Comparison of ENCODE assay signal across 7 cellular contexts in genomic region chr11:47179655-47179991, GRCh38. TPM values are rescaled to one million over a fixed set of nuclear protein-coding genes. Genes with fewer than 3 reads are reported as not detected.
DNase-seq lines count a peak whose midpoint lies in the region; ATAC-seq, FAIRE-seq and TF ChIP-seq lines count a peak whose summit lies in the region.

No MANE protein-coding gene starts in this region.

- H3K9me3 ChIP-seq in HCT116 (ENCODE audit: control insufficient read depth in 1 of 2, insufficient read depth in 1 of 2, low read depth in 1 of 2, low read length in 2 of 2), result no peaks in the 10 kb centered on the region

- no peak overlapping the region for H3K9ac ChIP-seq in HCT116 (ENCODE audit: low read length)

- TF ChIP-seq CTCF in HCT116 (IDR thresholded peaks at IDR 0.05 in 2 of 3, conservative IDR thresholded peaks at IDR 0.05 in 1 of 3; ENCODE audit: borderline replicate concordance in 1 of 3, insufficient read depth in 1 of 3, low read depth in 2 of 3, low read length in 2 of 3) (peak; percentile 33 to 75 (median 65); a peak in 5 of 6 replicates), MCF 10A (IDR thresholded peaks at IDR 0.05; ENCODE audit: unreplicated experiment) (peak; percentile 43)

- H3K79me2 ChIP-seq in HCT116 (ENCODE audit: insufficient read depth, low read length), result peaks cover 41% of the 10 kb centered on the region

- H3K27ac ChIP-seq in HCT116 (ENCODE audit: low read depth, low read length), result no peak overlapping the region

- RAD21 ChIA-PET in HCT116 (lab: Charles Lee; ENCODE audit: low non-redundant PET in 1 of 2, low total read pairs in 2 of 2, uncharacterized antibody in 2 of 2, unreplicated experiment in 2 of 2), result no interaction called here

- H3K9me3 Mint-ChIP-seq in MCF 10A (ENCODE audit: unreplicated experiment), result no peaks in the 10 kb centered on the region

- DNase-seq in EH (ENCODE audit: low read depth) (peak; percentile 54), HCT116 (ENCODE audit: low read depth, low spot score) (no peak), RCC 7860 (ENCODE audit: low spot score) (peak; percentile 22), MCF 10A (ENCODE audit: unreplicated experiment) (peak; percentile 47), myocyte (ENCODE audit: low read depth) (peak; percentile 46), NCI-H128 (lab: John Stamatoyannopoulos, UW; ENCODE audit: unreplicated experiment) (no peak), mucosa of gallbladder (ENCODE audit: low spot score) (no peak)

- H3K27me3 Mint-ChIP-seq in MCF 10A (ENCODE audit: insufficient read depth, unreplicated experiment), result no peaks in the 10 kb centered on the region

- peak; percentile 55 for TF ChIP-seq RAD21 in HCT116 (IDR thresholded peaks at IDR 0.05; ENCODE audit: low read depth)

- FAIRE-seq in RCC 7860 (lab: Jason Lieb, UNC), result no peak

- peaks cover 12 to 28% of the 10 kb centered on the region in 2 experiments; a peak in 3 of 4 replicates for H3K4me1 ChIP-seq in HCT116 (ENCODE audit: control insufficient read depth in 1 of 2, insufficient read depth in 2 of 2, low read length in 2 of 2)

- peaks cover 22% of the 10 kb centered on the region for H3K4me1 Mint-ChIP-seq in MCF 10A (ENCODE audit: insufficient read depth, unreplicated experiment)

- TF ChIP-seq POLR2A in HCT116 (IDR thresholded peaks at IDR 0.05; ENCODE audit: borderline replicate concordance, extremely low read depth, insufficient read depth, insufficient read length), result no peak

- CTCF ChIA-PET in HCT116 (lab: Charles Lee) (interaction anchor here (0.8 to 2.7 kb wide), 6 partner anchors 10 to 175 kb away, joined by 3 to 10 read pairs (median 3); partner anchors contain the start of gene DDB2), MCF 10A (lab: Yijun Ruan, JAX) (interaction anchor here (0.5 to 5.3 kb wide), 10 partner anchors 9 to 275 kb away, joined by 3 to 55 read pairs (median 12); partner anchors contain the start of genes DDB2 and PACSIN3)

- H3K4me3 Mint-ChIP-seq in MCF 10A (ENCODE audit: unreplicated experiment), result no peak overlapping the region

- H3K4me2 ChIP-seq in HCT116 (ENCODE audit: low read length), result no peak overlapping the region

- peaks cover 0 to 9% of the 10 kb centered on the region in 2 experiments; a peak in 1 of 4 replicates for H3K36me3 ChIP-seq in HCT116 (ENCODE audit: control insufficient read depth in 1 of 2, insufficient read depth in 2 of 2, low read length in 2 of 2)

- POLR2A ChIA-PET in HCT116 (lab: Charles Lee), result no interaction called here
- POLR2A ChIA-PET in MCF 10A (lab: Yijun Ruan, JAX), result interaction anchor here (0.7 to 5.7 kb wide), 5 partner anchors 10 to 400 kb away, joined by 3 to 72 read pairs (median 4); partner anchors contain the start of gene DDB2

- H3K27me3 ChIP-seq in HCT116 (ENCODE audit: insufficient read depth, low read length), result no peaks in the 10 kb centered on the region

- intact Hi-C loops in HCT116 (cut with micrococcal nuclease) (loop anchor here (5.0 kb wide), 1 partner anchor 38 kb away; no protein-coding TSS in a partner anchor), MCF 10A (cut with micrococcal nuclease) (loop anchor here (5.0 kb wide), 1 partner anchor 228 kb away; the partner anchor contains the start of gene SLC39A13)

- no peaks in the 10 kb centered on the region for H4K20me1 ChIP-seq in HCT116 (ENCODE audit: insufficient read depth)

- ATAC-seq in HCT116, result peak; percentile 23; the same call in 1 of the 2 replicates

- no peaks in the 10 kb centered on the region for H3K9me2 ChIP-seq in HCT116 (ENCODE audit: insufficient read depth)

- peaks cover 38% of the 10 kb centered on the region for H3K36me3 Mint-ChIP-seq in MCF 10A (ENCODE audit: insufficient read depth, unreplicated experiment)

- BruUV-seq in HCT116 (replicated peaks; lab: Mats Ljungman, UMichigan), result no TSS peak
- BruUV-seq in MCF 10A (replicated peaks; lab: Mats Ljungman, UMichigan), result no TSS peak

- H3K4me3 ChIP-seq in HCT116 (replicated peaks in 1 of 2; ENCODE audit: low read depth in 1 of 2, low read length in 2 of 2), result no peak overlapping the region

- H2AFZ ChIP-seq in HCT116 (ENCODE audit: low read depth, low read length, poor library complexity, severe bottlenecking), result no peak overlapping the region

- H3K27ac Mint-ChIP-seq in MCF 10A (ENCODE audit: low read depth, unreplicated experiment), result peak overlapping the region; percentile 88

TF ChIP-seq in HCT116, 20 proteins besides CTCF, POLR2A, EP300 and RAD21:
- no peak for TF ChIP-seq ELF1 (IDR thresholded peaks at IDR 0.05; ENCODE audit: borderline replicate concordance, low read depth)

RNA-seq across cellular contexts. Expression of gene ARFGAP2, which starts 2.9 kb away (rescaled TPM):
- total RNA-seq in HCT116 (2021; ENCODE audit: unreplicated experiment) (73.5 TPM), MCF 10A (2022) (78.0 and 81.4 TPM in 2 replicates), myocyte (163 and 175 TPM in 2 replicates), mucosa of gallbladder (91.8 TPM)
- 49.0 and 50.0 TPM in 2 replicates for polyA plus RNA-seq in HCT116 (2012)
- 70.9 TPM for polyA plus RNA-seq in myocyte (2012)

RNA-seq across cellular contexts. Expression of gene PACSIN3, which starts 6.6 kb away (rescaled TPM):
- total RNA-seq in HCT116 (2021; ENCODE audit: unreplicated experiment) (63.1 TPM), MCF 10A (2022) (58.7 and 67.0 TPM in 2 replicates), myocyte (29.9 and 35.9 TPM in 2 replicates), mucosa of gallbladder (34.4 TPM)
- 42.3 and 43.9 TPM in 2 replicates for polyA plus RNA-seq in HCT116 (2012)
- 8.7 TPM for polyA plus RNA-seq in myocyte (2012)

RNA-seq across cellular contexts. Expression of gene DDB2, which starts 35.2 kb away (rescaled TPM):
- total RNA-seq in HCT116 (2021; ENCODE audit: unreplicated experiment), result 64.0 TPM
- 83.8 and 91.5 TPM in 2 replicates for polyA plus RNA-seq in HCT116 (2012)
- total RNA-seq in MCF 10A (2022), result 62.8 and 78.3 TPM in 2 replicates
- 33.2 and 34.2 TPM in 2 replicates for total RNA-seq in myocyte
- polyA plus RNA-seq in myocyte (2012), result 60.0 TPM
- 22.7 TPM for total RNA-seq in mucosa of gallbladder

Comparison
In these comparisons a context has a peak if more than half of its experiments do, and no peak if none do; other contexts are left out.
1. DNase-seq: peak in EH (single experiment), RCC 7860 (single experiment), MCF 10A (single experiment) and myocyte (single experiment); none in HCT116 (single experiment), NCI-H128 (single experiment) and mucosa of gallbladder (single experiment).